27 cellular contexts compared by ENCODE assay signal in the genomic region with DNA sequence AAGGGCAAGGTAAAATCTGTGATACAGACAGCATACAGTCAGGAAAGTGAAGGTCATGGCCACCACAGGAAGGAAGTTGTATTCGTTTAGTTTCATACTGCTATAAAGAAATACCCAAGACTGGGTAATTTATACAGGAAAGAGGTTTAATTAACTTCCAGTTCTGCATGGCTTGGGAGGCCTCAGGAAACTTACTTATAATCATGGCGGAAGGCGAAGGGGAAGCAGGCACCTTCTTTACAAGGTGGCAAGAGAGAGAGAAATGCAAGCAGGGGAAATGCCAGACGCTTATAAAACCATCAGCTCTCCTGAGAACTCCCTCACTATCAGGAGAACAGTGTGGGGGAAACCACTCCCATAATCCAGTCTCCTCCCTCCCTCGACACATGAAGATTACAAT.
"Had no signal": no experiment of that assay in that cellular context is flagged by ENCODE, and none has a peak within 500 bp of the region (broad histone marks: within the 10 kb centered on the region; RNA-seq: fewer than 3 reads in every experiment).

No MANE protein-coding gene starts in this region.

- H3K4me1 ChIP-seq: left ventricle myocardium inferior, pancreas, prostate gland, stomach, testis, transverse colon, upper lobe of left lung, vagina had no signal

- H3K4me3 ChIP-seq: left ventricle myocardium inferior, lung, pancreas, prostate gland, skin epidermis, stomach, testis, thyroid gland, transverse colon, upper lobe of left lung, vagina had no signal

- DNase-seq: immature natural killer cell; left ventricle myocardium inferior; mesendoderm; naive B cell; natural killer cell; nucleus accumbens; pancreas; posterior cingulate gyrus; retina; right cardiac atrium; stimulated activated CD4-positive, alpha-beta T cell treated with anti-CD3 and anti-CD28 coated beads, Interleukin-12 subunit alpha, Interleukin-12 subunit beta, amount 100 ng/mL, for 4 hours; stimulated activated CD4-positive, alpha-beta T cell treated with anti-CD3 and anti-CD28 coated beads, Interleukin-15, amount 100 ng/mL, for 24 hours; stimulated activated CD4-positive, alpha-beta T cell treated with anti-CD3 and anti-CD28 coated beads, Interleukin-2, amount 100 ng/mL, for 24 hours; stimulated activated CD4-positive, alpha-beta T cell treated with anti-CD3 and anti-CD28 coated beads, Interleukin-4, amount 100 ng/mL, for 1 hour; stimulated activated naive B cell treated with anti-CD40 and anti-IgM and Interleukin-4, amounts not matched to agents 10 μg/mL and 1 μg/mL and 100 μg/mL, for 72 hours; stimulated activated naive CD8-positive, alpha-beta T cell treated with anti-CD3 and anti-CD28 coated beads, Interleukin-15, Interleukin-2, amounts not matched to agents 100 U/mL and 50 U/mL, for 24 hours; stomach; testis; thyroid gland; transverse colon; upper lobe of left lung had no signal

- ATAC-seq: natural killer cell; pancreas; right cardiac atrium; sciatic nerve; stimulated activated naive B cell treated with anti-CD40 and anti-IgM and Interleukin-4, amounts not matched to agents 10 μg/mL and 1 μg/mL and 100 μg/mL, for 72 hours; stimulated activated naive CD8-positive, alpha-beta T cell treated with anti-CD3 and anti-CD28 coated beads, Interleukin-15, Interleukin-2, amounts not matched to agents 100 U/mL and 50 U/mL, for 24 hours had no signal

- H3K36me3 ChIP-seq: left ventricle myocardium inferior, pancreas, prostate gland, stomach, thyroid gland, transverse colon, upper lobe of left lung, vagina had no signal

- H3K9me3 ChIP-seq: left ventricle myocardium inferior, pancreas, prostate gland, stomach, testis, thyroid gland, transverse colon, upper lobe of left lung, vagina had no signal

- H3K27me3 ChIP-seq: pancreas, stomach, testis, thyroid gland, transverse colon, upper lobe of left lung, vagina had no signal

- H3K27ac ChIP-seq: left ventricle myocardium inferior, pancreas, prostate gland, skin epidermis, stomach, testis, transverse colon, upper lobe of left lung, vagina had no signal

- FAIRE-seq: islet of Langerhans, pancreas had no signal
